Comparison of ENCODE assay signal across 8 cellular contexts in the genomic region with DNA sequence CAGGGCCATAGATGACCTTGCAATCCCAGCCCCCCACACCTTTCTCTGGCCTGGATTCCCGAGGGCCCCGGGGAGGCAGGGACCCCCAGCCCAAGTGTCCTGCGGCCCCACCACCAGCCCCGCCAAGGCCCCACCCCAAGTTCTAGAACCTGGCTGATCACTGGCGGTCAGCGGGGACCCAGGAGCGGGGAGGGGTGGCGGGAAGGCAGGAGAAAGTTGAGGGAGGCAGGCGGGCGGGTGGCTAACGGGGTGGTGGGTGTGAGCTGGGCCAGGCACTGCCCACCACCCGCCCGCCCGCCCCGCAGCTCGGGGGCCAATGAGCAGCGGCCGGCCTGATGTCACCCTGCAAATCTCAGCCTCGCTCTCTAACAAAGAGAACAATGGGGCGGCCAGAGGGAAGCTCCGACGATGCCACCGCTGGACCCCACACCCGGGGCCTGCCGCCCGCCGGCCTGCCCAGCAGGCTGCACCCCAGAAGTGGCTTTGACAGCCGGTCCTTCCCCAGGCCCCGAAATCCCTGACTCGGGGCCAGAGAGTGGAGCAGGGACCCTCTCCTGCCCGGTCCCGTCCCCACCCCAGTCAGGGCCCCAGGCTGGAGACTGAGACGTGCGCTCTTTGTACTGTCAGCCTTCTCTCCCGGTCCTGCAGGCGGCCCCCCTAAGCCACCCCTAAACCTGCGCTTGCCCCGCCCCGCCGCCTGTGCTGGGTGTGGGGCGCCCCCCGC. TPM values are rescaled to one million over a fixed set of nuclear protein-coding genes. Genes with fewer than 3 reads are reported as not detected.
DNase-seq lines count a peak whose midpoint lies in the region; TF ChIP-seq lines count a peak whose summit lies in the region.

No MANE protein-coding gene starts in this region.

- no peaks in the 10 kb centered on the region for H3F3A ChIP-seq in OCI-LY1 (ENCODE audit: insufficient read depth, low read length)

- H3K36me3 ChIP-seq in H7 (replicated peaks; ENCODE audit: control insufficient read depth, insufficient read depth, low read length) (peaks cover 2% of the 10 kb centered on the region), OCI-LY1 (ENCODE audit: insufficient read depth, low read length) (no peaks in the 10 kb centered on the region), endocrine pancreas (ENCODE audit: control insufficient read depth, insufficient read depth, low read length) (no peaks in the 10 kb centered on the region), Karpas-422 (ENCODE audit: insufficient read depth, low read length) (no peaks in the 10 kb centered on the region)

- TF ChIP-seq CTCF in OCI-LY1 (IDR thresholded peaks at IDR 0.05; ENCODE audit: low read length): no peak
- TF ChIP-seq CTCF in type B pancreatic cell (conservative IDR thresholded peaks at IDR 0.05): no peak

- no peaks in the 10 kb centered on the region for H4K20me1 ChIP-seq in OCI-LY1 (ENCODE audit: insufficient read depth, low read length)
- 0 out of 2 replicates have a peak, but pooled peaks cover 4% of the 10 kb centered on the region for H4K20me1 ChIP-seq in Karpas-422 (ENCODE audit: insufficient read depth, low read depth, low read length)

- no peaks in the 10 kb centered on the region for H3K9me2 ChIP-seq in OCI-LY1 (ENCODE audit: low read depth, low read length)
- H3K9me2 ChIP-seq in Karpas-422 (replicated peaks; ENCODE audit: insufficient read depth, low read length): no peaks in the 10 kb centered on the region

- H3K4me3 ChIP-seq in H7 (ENCODE audit: insufficient read depth, low read depth, low read length) (peak overlapping the region; percentile 89), OCI-LY1 (ENCODE audit: low read depth, low read length, poor library complexity, severe bottlenecking) (peak overlapping the region; percentile 75), endocrine pancreas (ENCODE audit: control insufficient read depth, insufficient read depth, low read length) (no peak overlapping the region), Karpas-422 (ENCODE audit: low read length) (no peak overlapping the region)

- peak overlapping the region; percentile 71 for H3K4me3 Mint-ChIP-seq in type B pancreatic cell

- H3K4me2 ChIP-seq in OCI-LY1 (ENCODE audit: low read length) (peak overlapping the region; percentile 92), Karpas-422 (ENCODE audit: low read depth, low read length, poor library complexity, severe bottlenecking) (no peak overlapping the region)

- H3K79me2 ChIP-seq in OCI-LY1 (ENCODE audit: insufficient read depth, low read length) (no peaks in the 10 kb centered on the region), Karpas-422 (ENCODE audit: low read length) (peaks cover 8% of the 10 kb centered on the region)

- DNase-seq in H7 (peak; percentile 98), medulla oblongata (ENCODE audit: extremely low spot score) (peak; percentile 91), type B pancreatic cell (ENCODE audit: extremely low spot score, unreplicated experiment) (no peak), DMS153 (lab: John Stamatoyannopoulos, UW) (no peak), Karpas-422 (no peak), NCI-H526 (lab: John Stamatoyannopoulos, UW) (no peak)

- H3K27ac Mint-ChIP-seq in type B pancreatic cell: no peak overlapping the region

- H3K27me3 ChIP-seq in H7 (ENCODE audit: control insufficient read depth, insufficient read depth, low read length): peaks cover 14% of the 10 kb centered on the region
- H3K27me3 ChIP-seq in OCI-LY1 (ENCODE audit: insufficient read depth, low read length): no peaks in the 10 kb centered on the region
- H3K27me3 ChIP-seq in endocrine pancreas (ENCODE audit: control insufficient read depth, insufficient read depth, low read length): no peaks in the 10 kb centered on the region
- H3K27me3 ChIP-seq in Karpas-422 (ENCODE audit: low read length): no peaks in the 10 kb centered on the region

- no peak overlapping the region for H3K27ac ChIP-seq in OCI-LY1 (ENCODE audit: low read depth, low read length, poor library complexity, severe bottlenecking)
- no peak overlapping the region for H3K27ac ChIP-seq in Karpas-422 (ENCODE audit: low read length)

- H3K9me3 Mint-ChIP-seq in type B pancreatic cell: no peaks in the 10 kb centered on the region

- no peaks in the 10 kb centered on the region for H3K9me3 ChIP-seq in OCI-LY1 (ENCODE audit: low read length)
- H3K9me3 ChIP-seq in endocrine pancreas (ENCODE audit: control insufficient read depth, low read length): no peaks in the 10 kb centered on the region
- H3K9me3 ChIP-seq in Karpas-422 (ENCODE audit: low read length): no peaks in the 10 kb centered on the region

- peaks cover 11% of the 10 kb centered on the region for H3K4me1 Mint-ChIP-seq in type B pancreatic cell (ENCODE audit: unreplicated experiment)

- H3K9ac ChIP-seq in OCI-LY1 (ENCODE audit: low read length): peak overlapping the region; percentile 66; the same call in 1 of the 2 replicates
- peak overlapping the region; percentile 84 for H3K9ac ChIP-seq in endocrine pancreas (ENCODE audit: control insufficient read depth, insufficient read depth, low read length)
- no peak overlapping the region for H3K9ac ChIP-seq in Karpas-422 (ENCODE audit: low read length)

- H2AFZ ChIP-seq in OCI-LY1 (ENCODE audit: low read length): no peak overlapping the region
- H2AFZ ChIP-seq in Karpas-422 (ENCODE audit: low read length): no peak overlapping the region

- peaks cover 10% of the 10 kb centered on the region for H3K27me3 Mint-ChIP-seq in type B pancreatic cell

- H3K4me1 ChIP-seq in OCI-LY1 (ENCODE audit: insufficient read depth, low read length, severe bottlenecking) (peaks cover 12% of the 10 kb centered on the region), endocrine pancreas (ENCODE audit: control insufficient read depth, insufficient read depth, low read length) (no peaks in the 10 kb centered on the region), Karpas-422 (ENCODE audit: low read length) (peaks cover 3% of the 10 kb centered on the region)

- H3K36me3 Mint-ChIP-seq in type B pancreatic cell: peaks cover 4% of the 10 kb centered on the region

RNA-seq across cellular contexts. Expression of a gene that starts 1.6 kb away (rescaled TPM):
- total RNA-seq in H7 (2014; rRNA removed; shearing (Covaris generic)): 107 and 117 TPM in 2 replicates
- 79.0 and 82.0 TPM in 2 replicates for total RNA-seq in type B pancreatic cell (ENCODE audit: low replicate concordance)
- 5.6 and 13.5 TPM in 2 replicates for total RNA-seq in Karpas-422 (2014; rRNA removed; shearing (Covaris generic); ENCODE audit: low replicate concordance)

RNA-seq across cellular contexts. Expression of a gene that starts 26.1 kb away (rescaled TPM):
- total RNA-seq in H7 (2014; rRNA removed; shearing (Covaris generic)): 105 and 114 TPM in 2 replicates
- total RNA-seq in type B pancreatic cell (ENCODE audit: low replicate concordance): 78.8 and 110 TPM in 2 replicates
- 42.2 and 124 TPM in 2 replicates for total RNA-seq in Karpas-422 (2014; rRNA removed; shearing (Covaris generic); ENCODE audit: low replicate concordance)

RNA-seq across cellular contexts. Expression of a gene that starts 38.7 kb away (rescaled TPM):
- 103 and 111 TPM in 2 replicates for total RNA-seq in H7 (2014; rRNA removed; shearing (Covaris generic))
- 191 and 290 TPM in 2 replicates for total RNA-seq in type B pancreatic cell (ENCODE audit: low replicate concordance)
- 106 and 170 TPM in 2 replicates for total RNA-seq in Karpas-422 (2014; rRNA removed; shearing (Covaris generic); ENCODE audit: low replicate concordance)

RNA-seq across cellular contexts. Expression of a gene that starts 42.7 kb away (rescaled TPM):
- 0.14 and 0.18 TPM in 2 replicates for total RNA-seq in H7 (2014; rRNA removed; shearing (Covaris generic))
- total RNA-seq in type B pancreatic cell (ENCODE audit: low replicate concordance): 0.24 TPM in 1 of 2 replicates, not detected in the other
- not detected in 2 replicates for total RNA-seq in Karpas-422 (2014; rRNA removed; shearing (Covaris generic); ENCODE audit: low replicate concordance)

RNA-seq across cellular contexts. Expression of a gene that starts 53.7 kb away (rescaled TPM):
- total RNA-seq in H7 (2014; rRNA removed; shearing (Covaris generic)): 0.21 and 0.52 TPM in 2 replicates
- 3.4 and 10.6 TPM in 2 replicates for total RNA-seq in type B pancreatic cell (ENCODE audit: low replicate concordance)
- total RNA-seq in Karpas-422 (2014; rRNA removed; shearing (Covaris generic); ENCODE audit: low replicate concordance): 0.94 and 2.6 TPM in 2 replicates

Comparison
In these comparisons a context has a peak if more than half of its experiments do, and no peak if none do; other contexts are left out.
1. DNase-seq: peak in H7 (single experiment) and medulla oblongata (single experiment); none in type B pancreatic cell (single experiment), DMS153 (single experiment), Karpas-422 (single experiment) and NCI-H526 (0 of 2).
2. H3K4me3 ChIP-seq: peak in H7 (single experiment) and OCI-LY1 (single experiment); none in endocrine pancreas (single experiment) and Karpas-422 (single experiment).